Comparison of ENCODE assay signal across 8 cellular contexts in the genomic region with DNA sequence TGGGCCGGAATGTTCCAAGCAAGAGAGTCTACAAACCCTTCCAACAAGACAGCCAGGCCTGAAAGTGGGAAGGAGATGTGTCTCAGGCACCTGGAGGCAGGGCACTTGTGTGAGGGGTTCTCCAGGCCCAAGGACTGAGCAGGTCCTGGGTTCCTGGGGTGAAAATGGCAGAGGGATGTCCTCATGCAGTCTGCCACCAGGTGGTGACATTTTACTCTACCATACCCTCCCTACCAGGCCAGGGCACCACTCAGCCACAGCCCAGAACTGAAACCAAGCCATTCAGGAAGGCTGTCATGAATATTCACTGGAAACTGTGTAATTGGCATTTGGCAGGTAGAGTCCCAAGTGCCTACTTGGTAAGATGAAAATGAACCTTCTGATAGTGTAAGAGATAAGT.
A peak's percentile ranks its signal among the peaks of the same experiment; 100 is the strongest.
DNase-seq lines count a peak whose midpoint lies in the region; ATAC-seq, FAIRE-seq and TF ChIP-seq lines count a peak whose summit lies in the region.

No MANE protein-coding gene starts in this region.

- no peaks in the 10 kb centered on the region for H3K79me2 ChIP-seq in astrocyte (ENCODE audit: insufficient read depth, low read length)

- H3K4me3 ChIP-seq in MG63 (no peak overlapping the region), SJCRH30 (no peak overlapping the region), astrocyte (ENCODE audit: insufficient read depth, low read depth, low read length) (no peak overlapping the region)

- ATAC-seq in GM21825 (IDR thresholded peaks at IDR 0.05; ENCODE audit: unreplicated experiment) = peak; percentile 79
- no peak for ATAC-seq in HG03196 (IDR thresholded peaks at IDR 0.05; ENCODE audit: unreplicated experiment)

- H3K9ac ChIP-seq in astrocyte (ENCODE audit: low read length) = no peak overlapping the region

- peaks cover 4% of the 10 kb centered on the region for H3K9me3 Mint-ChIP-seq in astrocyte (ENCODE audit: unreplicated experiment)
- H3K9me3 Mint-ChIP-seq in immature natural killer cell = no peaks in the 10 kb centered on the region

- peak; percentile 56 for DNase-seq in Daoy (ENCODE audit: low read depth)
- DNase-seq in MG63 = peak; percentile 14
- peak; percentile 29 to 57 for DNase-seq in SJCRH30
- DNase-seq in astrocyte (ENCODE audit: low read depth) = no peak
- peak; percentile 11 to 39 (median 13) for DNase-seq in immature natural killer cell
- peak; percentile 7 to 19 for DNase-seq in stimulated activated CD4-positive, alpha-beta T cell treated with anti-CD3 and anti-CD28 coated beads, Interleukin-2, amount 100 ng/mL, for 48 hours

- no peak overlapping the region for H2AFZ ChIP-seq in astrocyte (ENCODE audit: low read depth, low read length)

- H3K36me3 ChIP-seq in MG63 = no peaks in the 10 kb centered on the region
- H3K36me3 ChIP-seq in SJCRH30 = no peaks in the 10 kb centered on the region
- no peaks in the 10 kb centered on the region for H3K36me3 ChIP-seq in astrocyte (ENCODE audit: insufficient read depth, low read length)

- FAIRE-seq in astrocyte (lab: Jason Lieb, UNC) = no peak

- H3K27me3 ChIP-seq in MG63 (no peaks in the 10 kb centered on the region), SJCRH30 (no peaks in the 10 kb centered on the region), astrocyte (ENCODE audit: insufficient read depth, low read length) (peaks cover 1% of the 10 kb centered on the region)

- H3K4me3 Mint-ChIP-seq in astrocyte (ENCODE audit: unreplicated experiment) (no peak overlapping the region), immature natural killer cell (no peak overlapping the region)

- no peak overlapping the region for H3K27ac Mint-ChIP-seq in astrocyte (ENCODE audit: unreplicated experiment)
- no peak overlapping the region for H3K27ac Mint-ChIP-seq in immature natural killer cell

- H3K27me3 Mint-ChIP-seq in astrocyte (ENCODE audit: low read depth, unreplicated experiment) (peaks cover 6% of the 10 kb centered on the region), immature natural killer cell (ENCODE audit: low read depth in 3 of 3) (peaks cover 2 to 7% (median 6%) of the 10 kb centered on the region in 3 donors)

- no peaks in the 10 kb centered on the region for H4K20me1 ChIP-seq in astrocyte (ENCODE audit: insufficient read depth, low read length)

- H3K4me1 Mint-ChIP-seq in astrocyte (ENCODE audit: low read depth, unreplicated experiment) (peaks cover 22% of the 10 kb centered on the region), immature natural killer cell (no peaks in the 10 kb centered on the region)

- H3K4me1 ChIP-seq in SJCRH30 (no peaks in the 10 kb centered on the region), astrocyte (ENCODE audit: insufficient read depth, low read length) (peaks cover 9% of the 10 kb centered on the region)

- H3K9me3 ChIP-seq in MG63 (no peaks in the 10 kb centered on the region), SJCRH30 (replicated peaks) (no peaks in the 10 kb centered on the region), astrocyte (ENCODE audit: insufficient read depth, low read depth, low read length) (no peaks in the 10 kb centered on the region)

- H3K27ac ChIP-seq in SJCRH30 (no peak overlapping the region), astrocyte (ENCODE audit: low read depth, low read length) (no peak overlapping the region)

- peak; percentile 29 for TF ChIP-seq CTCF in astrocyte (IDR thresholded peaks at IDR 0.05; ENCODE audit: insufficient read depth, low read depth, low read length)

- no peak overlapping the region for H3K4me2 ChIP-seq in astrocyte (ENCODE audit: low read length)

- H3K36me3 Mint-ChIP-seq in astrocyte (ENCODE audit: low read depth, unreplicated experiment) (no peaks in the 10 kb centered on the region), immature natural killer cell (no peaks in the 10 kb centered on the region)
